14 cellular contexts compared by ENCODE assay signal in genomic region chr11:43984519-43985385, GRCh38. TPM values are rescaled to one million over a fixed set of nuclear protein-coding genes. Genes with fewer than 3 reads are reported as not detected.
DNase-seq lines count a peak whose midpoint lies in the region; ATAC-seq and TF ChIP-seq lines count a peak whose summit lies in the region.
"Had no signal": no experiment of that assay in that cellular context is flagged by ENCODE, and none has a peak within 500 bp of the region (broad histone marks: within the 10 kb centered on the region; RNA-seq: fewer than 3 reads in every experiment).

No MANE protein-coding gene starts in this region.

- intact Hi-C loops in Calu3 (cut with micrococcal nuclease; ENCODE audit: unreplicated experiment), result no loop called here
- intact Hi-C loops in right cardiac atrium (cut with DNase I), result loop anchor here in 1 of 4 donors (5.0 kb wide), 2 partner anchors 42 to 48 kb away; partner anchors contain the start of gene C11orf96

- no peaks in the 10 kb centered on the region for H3K36me3 Mint-ChIP-seq in Calu3 (ENCODE audit: insufficient read depth, unreplicated experiment)
- H3K36me3 Mint-ChIP-seq: T-cell had no signal

- H3K9ac ChIP-seq in parathyroid adenoma, result no peak overlapping the region

- BruUV-seq in Calu3 (replicated peaks; lab: Mats Ljungman, UMichigan), result no TSS peak

- H3K4me3 ChIP-seq in right cardiac atrium (ENCODE audit: low read length), result no peak overlapping the region
- H3K4me3 ChIP-seq in parathyroid adenoma (ENCODE audit: low read depth, low read length), result no peak overlapping the region
- H3K4me3 ChIP-seq: gastroesophageal sphincter, GM23338 had no signal

- no peaks in the 10 kb centered on the region for H3K9me3 Mint-ChIP-seq in Calu3 (ENCODE audit: low read depth, unreplicated experiment)
- H3K9me3 Mint-ChIP-seq: GM23338, T-cell had no signal

- H3K4me2 ChIP-seq in parathyroid adenoma (ENCODE audit: low read length), result no peak overlapping the region
- H3K4me2 ChIP-seq: GM23338 had no signal

- peak overlapping the region; percentile 35 for H3K27ac Mint-ChIP-seq in Calu3 (ENCODE audit: unreplicated experiment)
- H3K27ac Mint-ChIP-seq: GM23338, T-cell had no signal

- no peak overlapping the region for H2AFZ ChIP-seq in parathyroid adenoma
- H2AFZ ChIP-seq: GM23338 had no signal

- H3K4me1 Mint-ChIP-seq in Calu3 (ENCODE audit: low read depth, unreplicated experiment), result peaks cover 55% of the 10 kb centered on the region
- H3K4me1 Mint-ChIP-seq: T-cell had no signal

- H3K27ac ChIP-seq in right cardiac atrium (ENCODE audit: low read length) (peak overlapping the region; percentile 18), parathyroid adenoma (peak overlapping the region; percentile 24)

- peak overlapping the region; percentile 18 for H3K4me3 Mint-ChIP-seq in Calu3 (ENCODE audit: low read depth, unreplicated experiment)
- H3K4me3 Mint-ChIP-seq: GM23338, T-cell had no signal

- no peaks in the 10 kb centered on the region for H3K79me2 ChIP-seq in parathyroid adenoma

- H3K27me3 ChIP-seq in right cardiac atrium (ENCODE audit: control insufficient read depth, insufficient read depth) (no peaks in the 10 kb centered on the region), parathyroid adenoma (ENCODE audit: control insufficient read depth, insufficient read depth, low read length) (no peaks in the 10 kb centered on the region)
- H3K27me3 ChIP-seq: gastroesophageal sphincter had no signal

- CTCF ChIA-PET in Calu3 (lab: Charles Lee), result no interaction called here

- H3K4me1 ChIP-seq in right cardiac atrium (ENCODE audit: control insufficient read depth, insufficient read depth, low read length) (peaks cover 9% of the 10 kb centered on the region), parathyroid adenoma (no peaks in the 10 kb centered on the region)

- DNase-seq in Calu3 (peak; percentile 42), NCI-H146 (lab: John Stamatoyannopoulos, UW) (peak; percentile 52), right cardiac atrium (peak; percentile 49 to 76 (median 76)), NCI-H82 (lab: John Stamatoyannopoulos, UW) (no peak), NCI-H2196 (lab: John Stamatoyannopoulos, UW; ENCODE audit: unreplicated experiment) (no peak)
- no peak for DNase-seq in stimulated activated CD8-positive, alpha-beta memory T cell treated with anti-CD3 and anti-CD28 coated beads, Interleukin-4, amount 100 ng/mL, for 48 hours
- DNase-seq in stimulated activated CD4-positive, alpha-beta T cell treated with anti-CD3 and anti-CD28 coated beads, Interleukin-15, amount 100 ng/mL, for 24 hours, result no peak
- DNase-seq: activated CD4-positive, alpha-beta T cell treated with anti-CD3 and anti-CD28 coated beads for 48 hours; effector memory CD4-positive, alpha-beta T cell; NCI-H1048; T-cell had no signal

- H3K27me3 Mint-ChIP-seq in Calu3 (ENCODE audit: unreplicated experiment), result peaks cover 22% of the 10 kb centered on the region

- H3K9me3 ChIP-seq in right cardiac atrium (ENCODE audit: control insufficient read depth, low read length) (no peaks in the 10 kb centered on the region), parathyroid adenoma (ENCODE audit: control insufficient read depth, low read length) (no peaks in the 10 kb centered on the region)
- H3K9me3 ChIP-seq: gastroesophageal sphincter had no signal

- H3K36me3 ChIP-seq in parathyroid adenoma (ENCODE audit: control insufficient read depth, insufficient read depth, low read length), result no peaks in the 10 kb centered on the region
- H3K36me3 ChIP-seq: gastroesophageal sphincter had no signal

- no peak for TF ChIP-seq CTCF in Calu3 (IDR thresholded peaks at IDR 0.05; ENCODE audit: unreplicated experiment)
- TF ChIP-seq CTCF in parathyroid adenoma (IDR thresholded peaks at IDR 0.05), result no peak

- peak; percentile 6 to 31 for ATAC-seq in right cardiac atrium
- ATAC-seq: gastroesophageal sphincter, GM23338, T-cell had no signal

- 37% methylated on average over 14 of the region's 14 CpGs for WGBS in right cardiac atrium

RNA-seq across cellular contexts. Expression of gene C11orf96, which starts 42.3 kb away (rescaled TPM):
- total RNA-seq in Calu3 (2022) (0.38 TPM in 1 of 2 replicates, not detected in the other), right cardiac atrium (100 to 1,000 TPM in 1 of 4 donors, 10 to 100 TPM in 3; 26.5 to 107 (median 36.5) TPM)
- 68.0 TPM for polyA plus RNA-seq in right cardiac atrium

Comparison
In these comparisons a context has a peak if more than half of its experiments do, and no peak if none do; other contexts are left out.
1. DNase-seq: peak in Calu3 (single experiment), NCI-H146 (single experiment) and right cardiac atrium (3 of 3); none in stimulated activated CD8-positive, alpha-beta memory T cell treated with anti-CD3 and anti-CD28 coated beads, Interleukin-4, amount 100 ng/mL, for 48 hours (single experiment), NCI-H82 (single experiment), NCI-H2196 (single experiment) and stimulated activated CD4-positive, alpha-beta T cell treated with anti-CD3 and anti-CD28 coated beads, Interleukin-15, amount 100 ng/mL, for 24 hours (single experiment).
2. RNA of gene C11orf96, which starts 42.3 kb away (total RNA-seq): 26.5 to 107 TPM in right cardiac atrium; 0.38 TPM in Calu3; every median in the first group is over 10 times any median in the second.